Comparison of ENCODE assay signal across 31 cellular contexts in the genomic region with DNA sequence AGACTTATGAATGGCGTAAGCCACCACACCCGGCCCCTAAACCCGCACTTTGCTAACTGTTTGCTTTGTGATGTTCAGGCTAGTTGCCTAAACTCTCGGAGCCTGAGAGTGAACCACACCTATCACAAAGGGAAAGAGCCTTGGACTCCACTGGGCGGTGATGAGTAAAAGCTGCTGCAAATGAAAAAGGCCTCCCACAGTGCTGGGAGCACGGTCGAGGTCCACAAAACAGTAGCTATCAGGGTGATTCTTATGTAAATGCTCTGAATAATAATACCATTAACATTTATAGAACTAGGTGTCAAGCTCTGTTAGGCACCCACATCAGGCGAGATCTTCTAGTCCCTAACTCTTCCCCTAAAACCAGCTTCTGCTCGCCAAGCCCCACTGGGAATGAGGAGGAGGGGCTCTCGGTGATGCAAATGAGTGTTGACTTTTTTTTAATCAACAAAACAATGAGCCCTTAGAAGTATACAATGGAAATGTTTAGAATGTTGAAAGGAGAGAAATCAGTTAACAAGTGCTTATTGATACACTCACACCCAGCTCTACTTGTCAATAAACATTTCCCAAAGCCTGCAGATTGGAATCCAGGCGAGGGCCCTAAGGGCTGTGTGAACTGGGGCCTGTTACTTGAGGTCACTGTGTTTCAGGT. TPM values are rescaled to one million over a fixed set of nuclear protein-coding genes. Genes with fewer than 3 reads are reported as not detected.
DNase-seq lines count a peak whose midpoint lies in the region; ATAC-seq, FAIRE-seq and TF ChIP-seq lines count a peak whose summit lies in the region.
"Had no signal": no experiment of that assay in that cellular context is flagged by ENCODE, and none has a peak within 500 bp of the region (broad histone marks: within the 10 kb centered on the region; RNA-seq: fewer than 3 reads in every experiment).

No MANE protein-coding gene starts in this region.

- H2AFZ ChIP-seq in GM23338 (no peak overlapping the region), astrocyte (ENCODE audit: low read depth, low read length) (no peak overlapping the region)

- H3K4me3 Mint-ChIP-seq in GM23338 (no peak overlapping the region; the same call in 2 of the 3 replicates), astrocyte (ENCODE audit: unreplicated experiment) (no peak overlapping the region)
- H3K4me3 Mint-ChIP-seq: activated CD8-positive, alpha-beta T cell treated with anti-CD3 and anti-CD28 coated beads, Interleukin-2, amount 10 ng/mL, durations not matched to agents 7 days and 5 days; activated naive CD8-positive, alpha-beta T cell treated with anti-CD3 and anti-CD28 coated beads, Interleukin-2, amount 10 ng/mL, durations not matched to agents 7 days and 5 days; B cell; central memory CD8-positive, alpha-beta T cell; immature natural killer cell; T-cell had no signal

- H3K9me3 ChIP-seq in astrocyte (ENCODE audit: insufficient read depth, low read depth, low read length): no peaks in the 10 kb centered on the region
- H3K9me3 ChIP-seq: pancreas, SJCRH30, thoracic aorta, uterus had no signal

- no peak for TF ChIP-seq CTCF in GM23338 (conservative IDR thresholded peaks at IDR 0.05; ENCODE audit: low read depth in 2 of 2)
- TF ChIP-seq CTCF in astrocyte (IDR thresholded peaks at IDR 0.05; ENCODE audit: insufficient read depth, low read depth, low read length): no peak

- H3K27ac Mint-ChIP-seq in GM23338 (no peak overlapping the region), astrocyte (ENCODE audit: unreplicated experiment) (peak overlapping the region; percentile 24)
- H3K27ac Mint-ChIP-seq: activated CD8-positive, alpha-beta T cell treated with anti-CD3 and anti-CD28 coated beads, Interleukin-2, amount 10 ng/mL, durations not matched to agents 7 days and 5 days; activated naive CD8-positive, alpha-beta T cell treated with anti-CD3 and anti-CD28 coated beads, Interleukin-2, amount 10 ng/mL, durations not matched to agents 7 days and 5 days; B cell; naive B cell; T-cell had no signal

- H3K27me3 ChIP-seq in GM23338 (ENCODE audit: insufficient read depth) (peaks cover 95% of the 10 kb centered on the region), astrocyte (ENCODE audit: insufficient read depth, low read length) (no peaks in the 10 kb centered on the region)
- H3K27me3 ChIP-seq: pancreas, SJCRH30, uterus had no signal

- peaks cover 8% of the 10 kb centered on the region; the same call in 1 of the 2 replicates for H3F3A ChIP-seq in GM23338 (replicated peaks; ENCODE audit: low read depth)

- FAIRE-seq in astrocyte (lab: Jason Lieb, UNC): no peak
- FAIRE-seq: endothelial cell of umbilical vein, pancreas, TTC549 had no signal

- H3K79me2 ChIP-seq in GM23338 (replicated peaks; ENCODE audit: insufficient read depth) (no peaks in the 10 kb centered on the region), astrocyte (ENCODE audit: insufficient read depth, low read length) (no peaks in the 10 kb centered on the region)

- H3K36me3 Mint-ChIP-seq in GM23338 (ENCODE audit: low read depth) (no peaks in the 10 kb centered on the region), astrocyte (ENCODE audit: low read depth, unreplicated experiment) (peaks cover 2% of the 10 kb centered on the region)
- H3K36me3 Mint-ChIP-seq: activated naive CD8-positive, alpha-beta T cell treated with anti-CD3 and anti-CD28 coated beads, Interleukin-2, amount 10 ng/mL, durations not matched to agents 7 days and 5 days; immature natural killer cell; naive B cell; T-cell had no signal

- H3K4me3 ChIP-seq in GM23338: no peak overlapping the region
- no peak overlapping the region for H3K4me3 ChIP-seq in astrocyte (ENCODE audit: insufficient read depth, low read depth, low read length)
- H3K4me3 ChIP-seq: pancreas, SJCRH30, thoracic aorta, uterus had no signal

- H3K4me2 ChIP-seq in GM23338: no peak overlapping the region
- no peak overlapping the region for H3K4me2 ChIP-seq in astrocyte (ENCODE audit: low read length)

- H3K9me3 Mint-ChIP-seq in GM23338 (peaks cover 6% of the 10 kb centered on the region), astrocyte (ENCODE audit: unreplicated experiment) (peaks cover 2% of the 10 kb centered on the region)
- H3K9me3 Mint-ChIP-seq: activated naive CD8-positive, alpha-beta T cell treated with anti-CD3 and anti-CD28 coated beads, Interleukin-2, amount 10 ng/mL, durations not matched to agents 7 days and 5 days; central memory CD8-positive, alpha-beta T cell; immature natural killer cell; naive B cell; T-cell had no signal

- peak; percentile 96 for ATAC-seq in GM23338
- ATAC-seq: activated CD8-positive, alpha-beta T cell treated with anti-CD3 and anti-CD28 coated beads, Interleukin-2, amount 10 ng/mL, durations not matched to agents 7 days and 5 days; left lobe of liver; pancreas; T-cell had no signal

- no peaks in the 10 kb centered on the region; the same call in 1 of the 2 replicates for H3K4me1 ChIP-seq in GM23338 (ENCODE audit: insufficient read depth)
- no peaks in the 10 kb centered on the region for H3K4me1 ChIP-seq in astrocyte (ENCODE audit: insufficient read depth, low read length)
- H3K4me1 ChIP-seq: pancreas, SJCRH30, uterus had no signal

- no peaks in the 10 kb centered on the region for H3K36me3 ChIP-seq in GM23338 (ENCODE audit: insufficient read depth)
- H3K36me3 ChIP-seq in astrocyte (ENCODE audit: insufficient read depth, low read length): no peaks in the 10 kb centered on the region
- H3K36me3 ChIP-seq: pancreas, SJCRH30, thoracic aorta, uterus had no signal

- no peaks in the 10 kb centered on the region for H3K9me2 ChIP-seq in GM23338 (ENCODE audit: insufficient read depth)

- peaks cover 46% of the 10 kb centered on the region for H4K20me1 ChIP-seq in GM23338 (replicated peaks; ENCODE audit: insufficient read depth)
- no peaks in the 10 kb centered on the region for H4K20me1 ChIP-seq in astrocyte (ENCODE audit: insufficient read depth, low read length)

- H3K9ac ChIP-seq in astrocyte (ENCODE audit: low read length): no peak overlapping the region

- H3K4me1 Mint-ChIP-seq in GM23338: peaks cover 7% of the 10 kb centered on the region; the same call in 2 of the 3 replicates
- no peaks in the 10 kb centered on the region for H3K4me1 Mint-ChIP-seq in astrocyte (ENCODE audit: low read depth, unreplicated experiment)
- H3K4me1 Mint-ChIP-seq: B cell; central memory CD8-positive, alpha-beta T cell; immature natural killer cell; T-cell had no signal

- DNase-seq in GM23338 (ENCODE audit: low spot score) (peak; percentile 98), astrocyte (ENCODE audit: low read depth) (no peak), iPS-NIHi7 (ENCODE audit: extremely low spot score) (peak; percentile 80), hepatic stellate cell (ENCODE audit: low spot score) (no peak), GM19238 (ENCODE audit: insufficient read length, low spot score) (no peak), HCEC 1CT (no peak)
- DNase-seq: activated CD4-positive, alpha-beta T cell treated with anti-CD3 and anti-CD28 coated beads for 1 hour; activated CD8-positive, alpha-beta T cell treated with anti-CD3 and anti-CD28 coated beads, Interleukin-2, amount 10 ng/mL, durations not matched to agents 7 days and 5 days; activated effector memory CD4-positive, alpha-beta T cell treated with anti-CD3 and anti-CD28 coated beads, Interleukin-2, amount 50 U/mL, for 16 hours; activated naive CD8-positive, alpha-beta T cell treated with anti-CD3 and anti-CD28 coated beads, Interleukin-2, amount 10 ng/mL, durations not matched to agents 7 days and 5 days; activated T-cell treated with anti-CD3 and anti-CD28 coated beads for 4 hours; DMS53; GF-D8; immature natural killer cell; KG1; naive B cell; NCI-H146; NCI-H510A; NK-92 treated with Interleukin-12 subunit alpha and Interleukin-12 subunit beta, amount 100 ng/mL, for 24 hours; pancreas; SJCRH30; stimulated activated CD4-positive, alpha-beta T cell treated with anti-CD3 and anti-CD28 coated beads, Interleukin-4, amount 100 ng/mL, for 24 hours; stimulated activated naive CD4-positive, alpha-beta T cell; T-cell; uterus had no signal

- H3K27me3 Mint-ChIP-seq in GM23338 (ENCODE audit: insufficient read depth, low read depth, poor library complexity) (peaks cover 96% of the 10 kb centered on the region), astrocyte (ENCODE audit: low read depth, unreplicated experiment) (peaks cover 48% of the 10 kb centered on the region)
- H3K27me3 Mint-ChIP-seq: activated naive CD8-positive, alpha-beta T cell treated with anti-CD3 and anti-CD28 coated beads, Interleukin-2, amount 10 ng/mL, durations not matched to agents 7 days and 5 days; B cell; central memory CD8-positive, alpha-beta T cell; T-cell had no signal

- H3K27ac ChIP-seq in GM23338 (ENCODE audit: low read depth): no peak overlapping the region
- H3K27ac ChIP-seq in astrocyte (ENCODE audit: low read depth, low read length): no peak overlapping the region
- H3K27ac ChIP-seq: pancreas, SJCRH30, thoracic aorta, uterus had no signal

TF ChIP-seq in GM23338, 12 proteins besides CTCF, POLR2A, EP300 and RAD21:
- TF ChIP-seq POLR2AphosphoS5 (IDR thresholded peaks at IDR 0.05; ENCODE audit: low read depth) (peak; percentile 78), JUNB (IDR thresholded peaks at IDR 0.05; ENCODE audit: unreplicated experiment) (no peak), EZH2 (IDR thresholded peaks at IDR 0.05; ENCODE audit: low read depth, unreplicated experiment) (no peak), ZNF114 (CRISPR knock-in tag; IDR thresholded peaks at IDR 0.05) (no peak), NANOG (IDR thresholded peaks at IDR 0.05; ENCODE audit: borderline replicate concordance) (peak; percentile 98)
- TF ChIP-seq, protein P1, sequence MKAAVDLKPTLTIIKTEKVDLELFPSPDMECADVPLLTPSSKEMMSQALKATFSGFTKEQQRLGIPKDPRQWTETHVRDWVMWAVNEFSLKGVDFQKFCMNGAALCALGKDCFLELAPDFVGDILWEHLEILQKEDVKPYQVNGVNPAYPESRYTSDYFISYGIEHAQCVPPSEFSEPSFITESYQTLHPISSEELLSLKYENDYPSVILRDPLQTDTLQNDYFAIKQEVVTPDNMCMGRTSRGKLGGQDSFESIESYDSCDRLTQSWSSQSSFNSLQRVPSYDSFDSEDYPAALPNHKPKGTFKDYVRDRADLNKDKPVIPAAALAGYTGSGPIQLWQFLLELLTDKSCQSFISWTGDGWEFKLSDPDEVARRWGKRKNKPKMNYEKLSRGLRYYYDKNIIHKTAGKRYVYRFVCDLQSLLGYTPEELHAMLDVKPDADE (IDR thresholded peaks at IDR 0.05): no peak

RNA-seq across cellular contexts. Expression of gene FBRS, which starts 19.8 kb away (rescaled TPM):
- 5.2 and 7.2 TPM in 2 replicates for total RNA-seq in GM23338 (2014; rRNA removed; shearing (Covaris generic))
- polyA plus RNA-seq in GM23338 (2016; fragmentation: Nextera tagmentation; extraction: Ambion mirVana): 2.3 and 2.7 TPM in 2 replicates
- total RNA-seq in astrocyte: 69.3 and 75.0 TPM in 2 replicates

RNA-seq across cellular contexts. Expression of gene SRCAP, which starts 20.9 kb away (rescaled TPM):
- total RNA-seq in GM23338 (2014; rRNA removed; shearing (Covaris generic)): 38.4 and 44.3 TPM in 2 replicates
- polyA plus RNA-seq in GM23338 (2016; fragmentation: Nextera tagmentation; extraction: Ambion mirVana): 14.1 and 15.3 TPM in 2 replicates
- total RNA-seq in astrocyte: 48.2 and 50.4 TPM in 2 replicates

RNA-seq across cellular contexts. Expression of gene PRR14, which starts 27.3 kb away (rescaled TPM):
- total RNA-seq in GM23338 (2014; rRNA removed; shearing (Covaris generic)): 4.6 and 8.9 TPM in 2 replicates
- polyA plus RNA-seq in GM23338 (2016; fragmentation: Nextera tagmentation; extraction: Ambion mirVana): 12.7 and 13.0 TPM in 2 replicates
- 27.3 and 32.1 TPM in 2 replicates for total RNA-seq in astrocyte

Comparison
In these comparisons a context has a peak if more than half of its experiments do, and no peak if none do; other contexts are left out.
1. DNase-seq: peak in GM23338 (single experiment) and iPS-NIHi7 (single experiment); none in astrocyte (single experiment), hepatic stellate cell (single experiment), GM19238 (single experiment) and HCEC 1CT (single experiment).